In genomic region chr1:42328047-42328625, GRCh38 we compare ENCODE assay signal across 14 cellular contexts. TPM values are rescaled to one million over a fixed set of nuclear protein-coding genes. Genes with fewer than 3 reads are reported as not detected.
DNase-seq lines count a peak whose midpoint lies in the region; ATAC-seq, FAIRE-seq and TF ChIP-seq lines count a peak whose summit lies in the region.
"Had no signal": no experiment of that assay in that cellular context is flagged by ENCODE, and none has a peak within 500 bp of the region (broad histone marks: within the 10 kb centered on the region; RNA-seq: fewer than 3 reads in every experiment).

No MANE protein-coding gene starts in this region.

- H4K20me1 ChIP-seq in GM12878 (ENCODE audit: control insufficient read depth, insufficient read depth): peaks cover 7% of the 10 kb centered on the region; the same call in 1 of the 2 replicates

- POLR2A ChIA-PET in GM12878 (lab: Charles Lee): interaction anchor here (0.7 kb wide), 1 partner anchor 233 kb away, joined by 3 read pairs; no protein-coding TSS in a partner anchor

- SMC1A ChIA-PET in GM12878 (lab: Charles Lee; ENCODE audit: uncharacterized antibody, unreplicated experiment): interaction anchor here (0.6 kb wide), 2 partner anchors 42 to 418 kb away, joined by 4 read pairs; no protein-coding TSS in a partner anchor

- no peak for TF ChIP-seq RAD21 in GM12878 (IDR thresholded peaks at IDR 0.05; ENCODE audit: insufficient read depth, low read depth, low read length)

- ATAC-seq in GM12878 (peak; percentile 59), HG02840 (IDR thresholded peaks at IDR 0.05; ENCODE audit: low FRiP score, unreplicated experiment) (no peak), upper lobe of right lung (no peak)

- no peak for FAIRE-seq in GM12878 (lab: Jason Lieb, UNC)

- H2AFZ ChIP-seq in GM12878 (ENCODE audit: control insufficient read depth, low read depth, low read length): no peak overlapping the region

- H3K9me3 ChIP-seq in GM12878 (replicated peaks; ENCODE audit: control insufficient read depth, insufficient read depth, low read length) (no peaks in the 10 kb centered on the region; the same call in 1 of the 3 replicates), upper lobe of right lung (no peaks in the 10 kb centered on the region)

- peaks cover 95% of the 10 kb centered on the region for H3K79me2 ChIP-seq in GM12878 (ENCODE audit: control insufficient read depth, insufficient read depth, low read length)

- BruUV-seq in GM12878 (replicated peaks; lab: Mats Ljungman, UMichigan): no TSS peak

- H3K27me3 ChIP-seq in GM12878 (replicated peaks in 1 of 2; ENCODE audit: control insufficient read depth in 2 of 2, insufficient read depth in 2 of 2, low read length in 1 of 2) (no peaks in the 10 kb centered on the region), upper lobe of right lung (no peaks in the 10 kb centered on the region)

- no peak overlapping the region for H3K4me2 ChIP-seq in GM12878 (ENCODE audit: control insufficient read depth, insufficient read depth)

- intact Hi-C loops in GM12878 (cut with micrococcal nuclease; ENCODE audit: unreplicated experiment) (no loop called here), upper lobe of right lung (cut with DNase I) (no loop called here)

- RAD21 ChIA-PET in GM12878 (lab: Charles Lee; ENCODE audit: unreplicated experiment): no interaction called here

- in situ Hi-C loops in GM12878 (cut with MboI): no loop called here

- 66% methylated on average over 5 of the region's 5 CpGs for WGBS in GM12878 (ENCODE audit: insufficient coverage, insufficient replicate concordance, low lambda C conversion rate, missing lambda C conversion rate)

- no peak overlapping the region for H3K27ac ChIP-seq in GM12878 (ENCODE audit: control insufficient read depth, insufficient read depth)
- no peak overlapping the region for H3K27ac ChIP-seq in upper lobe of right lung
- H3K27ac ChIP-seq: 22Rv1 had no signal

- no peak overlapping the region for H3K9ac ChIP-seq in GM12878 (ENCODE audit: control insufficient read depth, insufficient read depth, low read length)

- peak; percentile 62 for DNase-seq in NCI-H748 (lab: John Stamatoyannopoulos, UW; ENCODE audit: unreplicated experiment)
- DNase-seq in NCI-H748 treated with DMSO at 0.1 percent for 48 hours (lab: John Stamatoyannopoulos, UW): no peak
- DNase-seq in GM12878 (ENCODE audit: low read depth, low spot score): no peak
- DNase-seq in erythroblast (lab: John Stamatoyannopoulos, UW): peak; percentile 13 to 50
- DNase-seq in NCI-H1092 treated with DMSO at 0.1 percent for 48 hours (lab: John Stamatoyannopoulos, UW): no peak
- no peak for DNase-seq in upper lobe of right lung
- no peak for DNase-seq in DMS153 treated with DMSO at 0.1 percent for 48 hours (lab: John Stamatoyannopoulos, UW; ENCODE audit: unreplicated experiment)
- DNase-seq: CD8-positive, alpha-beta memory T cell; GOT3; HCEC 1CT; HFFc6 had no signal

- TF ChIP-seq CTCF in GM12878 (IDR thresholded peaks at IDR 0.05 in 2 of 3, conservative IDR thresholded peaks at IDR 0.05 in 1 of 3; ENCODE audit: control insufficient read depth in 2 of 3, extremely low read depth in 1 of 3, insufficient read depth in 1 of 3, low read depth in 3 of 3, low read length in 3 of 3) (no peak), upper lobe of right lung (IDR thresholded peaks at IDR 0.05) (no peak)

- H3K36me3 ChIP-seq in GM12878 (ENCODE audit: control insufficient read depth in 2 of 2, insufficient read depth in 2 of 2, low read length in 1 of 2) (no peaks in the 10 kb centered on the region; a peak in 1 of 4 replicates), upper lobe of right lung (no peaks in the 10 kb centered on the region)

- CTCF ChIA-PET in GM12878 (lab: Yijun Ruan, JAX): interaction anchor here (0.6 to 2.8 kb wide), 5 partner anchors 10 to 1272 kb away, joined by 3 to 10 read pairs (median 3); no protein-coding TSS in a partner anchor

- H3K4me3 ChIP-seq in GM12878 (no peak overlapping the region), upper lobe of right lung (no peak overlapping the region)

- no peaks in the 10 kb centered on the region for H3K4me1 ChIP-seq in GM12878 (ENCODE audit: control insufficient read depth, insufficient read depth, low read length)
- H3K4me1 ChIP-seq in upper lobe of right lung: peaks cover 15% of the 10 kb centered on the region

- no peak for TF ChIP-seq POLR2A in GM12878 (IDR thresholded peaks at IDR 0.05; ENCODE audit: low read depth, low read length)
- TF ChIP-seq POLR2A in erythroblast (IDR thresholded peaks at IDR 0.05; ENCODE audit: low read length): no peak

- TF ChIP-seq EP300 in GM12878 (IDR thresholded peaks at IDR 0.05; ENCODE audit: borderline replicate concordance in 1 of 2, control insufficient read depth in 1 of 2, low read depth in 2 of 2, low read length in 2 of 2): no peak

TF ChIP-seq in GM12878, 131 proteins besides CTCF, POLR2A, EP300 and RAD21 (continues in another document):
- no peak for TF ChIP-seq ASH2L (IDR thresholded peaks at IDR 0.05; ENCODE audit: borderline replicate concordance, low read depth)
- TF ChIP-seq SUZ12 (IDR thresholded peaks at IDR 0.05; ENCODE audit: unreplicated experiment): no peak
- no peak for TF ChIP-seq KAT2A (conservative IDR thresholded peaks at IDR 0.05; ENCODE audit: control insufficient read depth, low read depth, low read length)
- no peak for TF ChIP-seq RCOR1 (conservative IDR thresholded peaks at IDR 0.05; ENCODE audit: low read depth, low read length)
- no peak for TF ChIP-seq DPF2 (IDR thresholded peaks at IDR 0.05)
- no peak for TF ChIP-seq NR2C1 (IDR thresholded peaks at IDR 0.05)
- no peak for TF ChIP-seq EZH2 (IDR thresholded peaks at IDR 0.05; ENCODE audit: borderline replicate concordance, control insufficient read depth, low read depth, low read length)

RNA-seq across cellular contexts. Expression of gene FOXJ3, which starts 6.9 kb away (rescaled TPM):
- 144 and 151 TPM in 2 replicates for total RNA-seq in GM12878 (2013; cell fraction: nucleolus; rRNA removed)
- total RNA-seq in GM12878 (2014; rRNA removed): 28.3 and 34.8 TPM in 2 replicates
- 20.5 and 22.4 TPM in 2 replicates for total RNA-seq in GM12878 (2014; rRNA removed; fragmentation: Illumina TruSeq; extraction: Trizol)
- total RNA-seq in GM12878 (2021): 33.6 and 36.8 TPM in 2 replicates
- 15.0 TPM for polyA plus RNA-seq in GM12878 (2011; ENCODE audit: low read depth)
- 41.5 and 54.2 TPM in 2 replicates for polyA plus RNA-seq in GM12878 (2011; rRNA removed)
- 28.5 and 39.6 TPM in 2 replicates for polyA plus RNA-seq in GM12878 (2011; cell fraction: cytosol; rRNA removed)
- polyA plus RNA-seq in GM12878 (2011; cell fraction: nucleus; rRNA removed): 36.5 and 45.8 TPM in 2 replicates
- polyA plus RNA-seq in GM12878 (2012): 19.1 and 20.8 TPM in 2 replicates
- 31.7 and 35.5 TPM in 2 replicates for polyA plus RNA-seq in GM12878 (2014; fragmentation: Illumina TruSeq; extraction: Trizol)
- 10 to 100 TPM in 1 of 2 experiments, 1 to 10 TPM in 1; 9.5 to 11.9 TPM for polyA plus RNA-seq in GM12878 (2014; fragmentation: Nextera tagmentation; extraction: Ambion mirVana)
- polyA plus RNA-seq in GM12878 (2014; rRNA removed): 19.1 and 19.8 TPM in 2 replicates
- 10 to 100 TPM; 19.1 to 27.0 TPM for polyA plus RNA-seq in GM12878 (2016; fragmentation: Nextera tagmentation; extraction: Ambion mirVana)
- polyA minus RNA-seq in GM12878 (2011; rRNA and poly(A)+ RNA removed): 43.4 and 84.0 TPM in 2 replicates
- polyA minus RNA-seq in GM12878 (2011; cell fraction: cytosol; rRNA and poly(A)+ RNA removed): 14.7 and 19.4 TPM in 2 replicates
- 34.6 and 42.6 TPM in 2 replicates for polyA minus RNA-seq in GM12878 (2011; cell fraction: nucleus; rRNA and poly(A)+ RNA removed)
- total RNA-seq in upper lobe of right lung: 47.0 TPM

RNA-seq across cellular contexts. Expression of gene RIMKLA, which starts 52.5 kb away (rescaled TPM):
- total RNA-seq in GM12878 (2013; cell fraction: nucleolus; rRNA removed): 0.22 and 0.52 TPM in 2 replicates
- total RNA-seq in GM12878 (2014; rRNA removed) (0.16 and 0.45 TPM in 2 replicates), GM12878 (2014; rRNA removed; fragmentation: Illumina TruSeq; extraction: Trizol) (0.04 and 0.05 TPM in 2 replicates), GM12878 (2021) (0.05 and 0.19 TPM in 2 replicates), upper lobe of right lung (10.4 TPM)
- polyA plus RNA-seq in GM12878 (2011; ENCODE audit: low read depth): 1.8 TPM
- polyA plus RNA-seq in GM12878 (2011; rRNA removed) (0.45 and 0.52 TPM in 2 replicates), GM12878 (2014; fragmentation: Illumina TruSeq; extraction: Trizol) (0.41 and 0.59 TPM in 2 replicates), GM12878 (2014; fragmentation: Nextera tagmentation; extraction: Ambion mirVana) (under 1 TPM; 0.07 to 0.10 TPM), GM12878 (2014; rRNA removed) (0.01 and 0.05 TPM in 2 replicates), GM12878 (2016; fragmentation: Nextera tagmentation; extraction: Ambion mirVana) (under 1 TPM; 0.01 to 0.17 TPM)
- 0.27 and 0.42 TPM in 2 replicates for polyA plus RNA-seq in GM12878 (2011; cell fraction: cytosol; rRNA removed)
- polyA plus RNA-seq in GM12878 (2011; cell fraction: nucleus; rRNA removed): 0.16 and 0.25 TPM in 2 replicates
- 1.8 and 4.4 TPM in 2 replicates for polyA plus RNA-seq in GM12878 (2012)
- 0.41 and 0.95 TPM in 2 replicates for polyA minus RNA-seq in GM12878 (2011; rRNA and poly(A)+ RNA removed)
- 0.21 and 0.27 TPM in 2 replicates for polyA minus RNA-seq in GM12878 (2011; cell fraction: cytosol; rRNA and poly(A)+ RNA removed)
- polyA minus RNA-seq in GM12878 (2011; cell fraction: nucleus; rRNA and poly(A)+ RNA removed): 0.24 and 0.29 TPM in 2 replicates
- total RNA-seq: HFFc6 had no signal
- polyA plus RNA-seq: CD14-positive monocyte had no signal

Comparison
In these comparisons a context has a peak if more than half of its experiments do, and no peak if none do; other contexts are left out.
1. DNase-seq: peak in NCI-H748 (single experiment) and erythroblast (2 of 2); none in NCI-H748 treated with DMSO at 0.1 percent for 48 hours (single experiment), GM12878 (single experiment), NCI-H1092 treated with DMSO at 0.1 percent for 48 hours (single experiment), upper lobe of right lung (single experiment) and DMS153 treated with DMSO at 0.1 percent for 48 hours (single experiment).